In the genomic region with DNA sequence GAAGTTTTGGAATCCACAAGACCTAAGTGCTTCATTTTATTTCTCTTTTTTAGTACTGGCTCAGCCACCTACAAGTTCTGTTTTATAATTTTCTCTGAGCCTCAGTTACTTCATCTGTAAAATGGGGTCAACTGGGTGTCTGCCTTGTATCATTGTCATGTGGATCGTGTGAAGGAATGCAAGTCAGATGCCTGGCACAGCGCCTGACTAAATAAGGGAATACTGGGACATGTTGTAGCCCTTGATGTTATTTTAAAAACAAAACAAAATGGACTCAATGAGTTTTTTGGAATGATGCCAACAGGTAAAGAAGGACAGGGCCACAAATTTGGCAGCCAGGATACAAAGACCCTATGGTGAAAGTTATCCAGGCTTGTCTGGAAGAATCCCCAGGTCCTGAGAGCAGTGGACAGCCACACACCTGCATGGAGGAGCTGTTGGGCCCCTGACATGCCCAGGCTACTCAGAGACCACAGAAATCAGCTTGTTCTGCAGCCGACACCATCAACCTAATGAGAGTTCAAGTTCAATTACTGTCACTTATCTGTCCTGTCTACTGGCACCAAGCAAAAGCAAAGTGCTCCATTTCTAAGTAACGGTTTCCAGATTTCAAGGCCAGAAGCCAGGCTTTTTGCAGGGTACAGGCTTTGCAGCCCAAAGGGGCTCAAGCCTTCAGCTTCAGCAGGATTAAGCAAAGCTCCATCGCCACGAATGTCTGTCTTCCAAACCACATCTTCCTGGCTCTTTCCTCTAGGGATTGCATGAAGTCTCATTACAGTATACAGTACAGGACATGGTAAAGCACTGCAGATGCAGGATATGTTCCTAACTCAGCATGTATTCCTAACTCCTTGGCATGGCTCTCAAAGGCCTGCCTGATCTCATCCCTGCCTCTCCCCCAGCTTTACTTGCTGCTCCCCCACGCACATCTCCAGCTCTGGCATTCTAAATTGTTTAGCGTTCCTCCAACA, we compare ENCODE assay signal across 18 cellular contexts. TPM values are rescaled to one million over a fixed set of nuclear protein-coding genes. Genes with fewer than 3 reads are reported as not detected.
DNase-seq lines count a peak whose midpoint lies in the region; TF ChIP-seq lines count a peak whose summit lies in the region.
"Had no signal": no experiment of that assay in that cellular context is flagged by ENCODE, and none has a peak within 500 bp of the region (broad histone marks: within the 10 kb centered on the region; RNA-seq: fewer than 3 reads in every experiment).

No MANE protein-coding gene starts in this region.

- H3T11ph ChIP-seq in H9 (ENCODE audit: low read length) = no peak overlapping the region

- H3K4me3 Mint-ChIP-seq in H9 = no peak overlapping the region
- H3K4me3 Mint-ChIP-seq: activated CD8-positive, alpha-beta memory T cell treated with anti-CD3 and anti-CD28 coated beads, Interleukin-2, amount 10 ng/mL, durations not matched to agents 7 days and 5 days; immature natural killer cell; mesothelial cell of epicardium; stimulated activated naive CD8-positive, alpha-beta T cell treated with anti-CD3 and anti-CD28 coated beads, Interleukin-15, Interleukin-2, amounts not matched to agents 100 ng/mL and 50 ng/mL, for 24 hours had no signal

- H3K4me3 ChIP-seq in astrocyte of the spinal cord (ENCODE audit: low read depth, low read length) (no peak overlapping the region), right atrium auricular region (no peak overlapping the region), testis (no peak overlapping the region)
- H3K4me3 ChIP-seq: Peyer's patch had no signal

- H2BK5ac ChIP-seq in H9 (ENCODE audit: insufficient read length, low read length) = no peak overlapping the region

- no peak overlapping the region for H2AFZ ChIP-seq in H9 (ENCODE audit: low read length)

- 61 to 70% methylated on average over 8 of the region's 8 CpGs for WGBS in testis, 2 donors
- WGBS in H9 (ENCODE audit: extremely low coverage, insufficient read length, low lambda C conversion rate) = no CpG with 5 or more reads among the region's 8 CpGs

- no peak overlapping the region for H3K9ac ChIP-seq in H9 (ENCODE audit: extremely low read depth, insufficient read length, low read length)

- in situ Hi-C loops in astrocyte of the spinal cord (cut with HindIII; ENCODE audit: low sequenced_read_pairs) = no loop called here

- no peak for TF ChIP-seq POLR2A in testis (IDR thresholded peaks at IDR 0.05)

- H3K27me3 Mint-ChIP-seq in H9 (ENCODE audit: low read depth) = no peaks in the 10 kb centered on the region
- H3K27me3 Mint-ChIP-seq: stimulated activated naive CD8-positive, alpha-beta T cell treated with anti-CD3 and anti-CD28 coated beads, Interleukin-15, Interleukin-2, amounts not matched to agents 100 ng/mL and 50 ng/mL, for 24 hours had no signal

- no peak overlapping the region for H3K23ac ChIP-seq in H9 (ENCODE audit: insufficient read length, low read depth, low read length)

- no peak overlapping the region for H3K18ac ChIP-seq in H9 (ENCODE audit: insufficient read length, low read depth, low read length)

- H3K36me3 ChIP-seq in right atrium auricular region = peaks cover 22% of the 10 kb centered on the region
- H3K36me3 ChIP-seq in testis (ENCODE audit: low read depth, missing control alignments) = no peaks in the 10 kb centered on the region
- H3K36me3 ChIP-seq: brain microvascular endothelial cell, neutrophil, Peyer's patch had no signal

- intact Hi-C loops in testis (cut with DNase I; ENCODE audit: low total_unique reads) = no loop called here

- peak overlapping the region; percentile 84 to 93 for H3K27ac ChIP-seq in right atrium auricular region
- H3K27ac ChIP-seq in testis = no peak overlapping the region
- no peak overlapping the region for H3K27ac ChIP-seq in H9 (ENCODE audit: insufficient read length, low read depth, low read length)
- H3K27ac ChIP-seq: brain microvascular endothelial cell, neutrophil, Peyer's patch had no signal

- H3K79me2 ChIP-seq in H9 (ENCODE audit: insufficient read depth, low read length) = no peaks in the 10 kb centered on the region

- no peak overlapping the region for H4K5ac ChIP-seq in H9 (ENCODE audit: insufficient read length, low read depth, low read length)

- DNase-seq in astrocyte of the spinal cord (ENCODE audit: low read depth, low spot score) (peak; percentile 41), right atrium auricular region (ENCODE audit: low spot score) (peak; percentile 56), testis (peak; percentile 67), H9 (no peak), NCI-H345 (lab: John Stamatoyannopoulos, UW) (no peak), cerebellar nuclear complex (lab: John Stamatoyannopoulos, UW) (no peak)
- DNase-seq: activated CD4-positive, CD25-positive, alpha-beta regulatory T cell; activated CD8-positive, alpha-beta memory T cell treated with anti-CD3 and anti-CD28 coated beads, Interleukin-2, amount 10 ng/mL, durations not matched to agents 7 days and 5 days; brain microvascular endothelial cell; immature natural killer cell; NCI-H187 treated with DMSO at 0.1 percent for 48 hours; Peyer's patch; small intestine had no signal

- H3K79me1 ChIP-seq in H9 (ENCODE audit: insufficient read depth, low read depth, low read length, poor library complexity, severe bottlenecking) = no peaks in the 10 kb centered on the region

- no peak overlapping the region for H2AK5ac ChIP-seq in H9 (ENCODE audit: insufficient read length, low read length)

- no peak overlapping the region for H2BK12ac ChIP-seq in H9 (ENCODE audit: insufficient read length, low read depth, low read length)

- TF ChIP-seq RAD21 in Ishikawa (IDR thresholded peaks at IDR 0.05; ENCODE audit: low read depth) = no peak

- no peaks in the 10 kb centered on the region for H3K23me2 ChIP-seq in H9 (ENCODE audit: insufficient read length, low read depth, low read length, poor library complexity, severe bottlenecking)

- no peak overlapping the region for H4K8ac ChIP-seq in H9 (replicated peaks; ENCODE audit: insufficient read length, low read depth, low read length)

- H4K20me1 ChIP-seq in H9 (ENCODE audit: control insufficient read depth, insufficient read depth, insufficient read length) = no peaks in the 10 kb centered on the region

- H3K36me3 Mint-ChIP-seq in H9 (ENCODE audit: insufficient read depth in 1 of 3, low read depth in 3 of 3) = peaks cover 0 to 8% (median 5%) of the 10 kb centered on the region in 3 experiments; a peak in 6 of 7 replicates
- H3K36me3 Mint-ChIP-seq: activated CD8-positive, alpha-beta memory T cell treated with anti-CD3 and anti-CD28 coated beads, Interleukin-2, amount 10 ng/mL, durations not matched to agents 7 days and 5 days; immature natural killer cell had no signal

- no peak overlapping the region for H3K14ac ChIP-seq in H9 (ENCODE audit: insufficient read depth, low read length)

- no peaks in the 10 kb centered on the region for H3K27me3 ChIP-seq in right atrium auricular region
- no peaks in the 10 kb centered on the region for H3K27me3 ChIP-seq in testis
- no peaks in the 10 kb centered on the region for H3K27me3 ChIP-seq in H9 (ENCODE audit: insufficient read depth, low read length)
- H3K27me3 ChIP-seq: brain microvascular endothelial cell, Peyer's patch had no signal

- H2BK20ac ChIP-seq in H9 (ENCODE audit: low read depth, low read length, poor library complexity, severe bottlenecking) = no peak overlapping the region

- TF ChIP-seq EP300 in Ishikawa (IDR thresholded peaks at IDR 0.05; ENCODE audit: borderline replicate concordance) = no peak

- no peak overlapping the region for H3K4me2 ChIP-seq in H9 (ENCODE audit: insufficient read depth, insufficient read length, low read length)

- no peak overlapping the region for H2BK15ac ChIP-seq in H9 (ENCODE audit: low read depth, low read length)

- no peaks in the 10 kb centered on the region for H3K9me3 Mint-ChIP-seq in H9
- H3K9me3 Mint-ChIP-seq: mesothelial cell of epicardium; stimulated activated naive CD8-positive, alpha-beta T cell treated with anti-CD3 and anti-CD28 coated beads, Interleukin-15, Interleukin-2, amounts not matched to agents 100 ng/mL and 50 ng/mL, for 24 hours had no signal

- no peaks in the 10 kb centered on the region for H3K9me3 ChIP-seq in right atrium auricular region
- H3K9me3 ChIP-seq in testis = no peaks in the 10 kb centered on the region
- no peaks in the 10 kb centered on the region for H3K9me3 ChIP-seq in H9 (ENCODE audit: control insufficient read depth, low read depth, low read length)
- H3K9me3 ChIP-seq: neutrophil, Peyer's patch had no signal

- no peak overlapping the region for H2BK120ac ChIP-seq in H9 (ENCODE audit: low read depth, low read length, poor library complexity, severe bottlenecking)

- peak overlapping the region in 1 of 3 experiments; percentile 5; a peak in 1 of 7 replicates for H3K27ac Mint-ChIP-seq in H9
- H3K27ac Mint-ChIP-seq: activated CD8-positive, alpha-beta memory T cell treated with anti-CD3 and anti-CD28 coated beads, Interleukin-2, amount 10 ng/mL, durations not matched to agents 7 days and 5 days; immature natural killer cell; mesothelial cell of epicardium; stimulated activated naive CD8-positive, alpha-beta T cell treated with anti-CD3 and anti-CD28 coated beads, Interleukin-15, Interleukin-2, amounts not matched to agents 100 ng/mL and 50 ng/mL, for 24 hours had no signal

- H3K4me1 ChIP-seq in right atrium auricular region = peaks cover 0 to 79% of the 10 kb centered on the region in 2 donors
- peaks cover 18% of the 10 kb centered on the region for H3K4me1 ChIP-seq in testis
- H3K4me1 ChIP-seq in H9 (ENCODE audit: insufficient read depth, low read length) = peaks cover 3% of the 10 kb centered on the region; the same call in 1 of the 2 replicates
- H3K4me1 ChIP-seq: Peyer's patch had no signal

- H3K56ac ChIP-seq in H9 (ENCODE audit: insufficient read length, low read depth, low read length) = no peak overlapping the region

- TF ChIP-seq CTCF in astrocyte of the spinal cord (IDR thresholded peaks at IDR 0.05; ENCODE audit: low read depth, low read length) = no peak
- TF ChIP-seq CTCF in right atrium auricular region (IDR thresholded peaks at IDR 0.05) = no peak
- no peak for TF ChIP-seq CTCF in testis (IDR thresholded peaks at IDR 0.05)
- no peak for TF ChIP-seq CTCF in H9 (conservative IDR thresholded peaks at IDR 0.05)

- H3K4me1 Mint-ChIP-seq in H9 = peaks cover 22 to 26% of the 10 kb centered on the region in 2 experiments

- H3K4ac ChIP-seq in H9 (ENCODE audit: low read depth, low read length) = no peak overlapping the region

- H4K91ac ChIP-seq in H9 (ENCODE audit: insufficient read length, low read depth, low read length) = no peak overlapping the region

TF ChIP-seq in Ishikawa, 13 proteins besides CTCF, POLR2A, EP300 and RAD21 (continues in another document):
- TF ChIP-seq EGR1 (IDR thresholded peaks at IDR 0.05) (no peak), YY1 (IDR thresholded peaks at IDR 0.05; ENCODE audit: low read depth) (no peak), TAF1 (IDR thresholded peaks at IDR 0.05; ENCODE audit: low read depth) (no peak), TEAD4 (IDR thresholded peaks at IDR 0.05) (no peak)

RNA-seq across cellular contexts. Expression of a gene that starts 18.4 kb away (rescaled TPM):
- total RNA-seq in right atrium auricular region (1,000 to 10,000 TPM; 2,934 to 5,316 TPM), testis (100 to 1,000 TPM; 185 to 392 TPM), H9 (2021) (16.2 and 17.1 TPM in 2 replicates)
- polyA plus RNA-seq in testis (ENCODE audit: insufficient read depth, low read depth, low replicate concordance) = 236 TPM
- total RNA-seq: activated CD8-positive, alpha-beta memory T cell treated with anti-CD3 and anti-CD28 coated beads, Interleukin-2, amount 10 ng/mL, durations not matched to agents 7 days and 5 days; T-helper 1 cell treated with Interleukin-12 subunit alpha and Interleukin-12 subunit beta and Interleukin-4 antibody, amounts not matched to agents 30 ng/mL and 1 ng/mL, for 36 hours had no signal

Comparison
In these comparisons a context has a peak if more than half of its experiments do, and no peak if none do; other contexts are left out.
1. DNase-seq: peak in astrocyte of the spinal cord (single experiment), right atrium auricular region (single experiment) and testis (single experiment); none in H9 (single experiment), NCI-H345 (single experiment) and cerebellar nuclear complex (0 of 2).
2. H3K27ac ChIP-seq: peak in right atrium auricular region (2 of 2); none in testis (0 of 2) and H9 (single experiment).
3. RNA of a gene that starts 18.4 kb away (total RNA-seq): 2,934 to 5,316 TPM in right atrium auricular region and 185 to 392 TPM in testis; 16.2 to 17.1 TPM in H9; every median in the first group is over 10 times any median in the second.